12 cellular contexts compared by ENCODE assay signal in genomic region chr17:1095093-1095852, GRCh38.
DNase-seq lines count a peak whose midpoint lies in the region; ATAC-seq and TF ChIP-seq lines count a peak whose summit lies in the region.
"Had no signal": no experiment of that assay in that cellular context is flagged by ENCODE, and none has a peak within 500 bp of the region (broad histone marks: within the 10 kb centered on the region; RNA-seq: fewer than 3 reads in every experiment).

No MANE protein-coding gene starts in this region.

- WGBS in gastroesophageal sphincter (ENCODE audit: low coverage in 1 of 2), 2 donors: 40% methylated on average over 2 of the region's 31 CpGs; no CpG with 5 or more reads in 1 of the 2 donors

- DNase-seq in AML-193 (lab: John Stamatoyannopoulos, UW) (peak; percentile 42 to 45), MV-4-11 (lab: John Stamatoyannopoulos, UW) (peak; percentile 78), NCI-H2171 (lab: John Stamatoyannopoulos, UW) (no peak), NCI-H774 (lab: John Stamatoyannopoulos, UW) (no peak), activated gamma-delta T cell treated with Interleukin-2 at 50 U/mL for 16 hours (no peak)
- DNase-seq: NCI-H1436, SK-N-SH had no signal

- H3K36me3 ChIP-seq in gastroesophageal sphincter (peaks cover 0 to 98% of the 10 kb centered on the region in 2 donors), neutrophil (peaks cover 49% of the 10 kb centered on the region)

- H3K9me3 ChIP-seq in gastroesophageal sphincter (no peaks in the 10 kb centered on the region), neutrophil (no peaks in the 10 kb centered on the region)
- H3K9me3 ChIP-seq: SK-N-SH had no signal

- peak overlapping the region in 2 of 4 donors; percentile 31 to 37 for H3K27ac ChIP-seq in gastroesophageal sphincter
- H3K27ac ChIP-seq in neutrophil: peak overlapping the region; percentile 97

- TF ChIP-seq POLR2A in gastroesophageal sphincter (IDR thresholded peaks at IDR 0.05): no peak

- ATAC-seq in gastroesophageal sphincter (peak; percentile 13), GM18511 (IDR thresholded peaks at IDR 0.05; ENCODE audit: unreplicated experiment) (no peak)
- ATAC-seq: activated CD4-positive, CD25-positive, alpha-beta regulatory T cell treated with anti-CD3 and anti-CD28 coated beads, Interleukin-2, amount 50 U/mL, for 24 hours had no signal

- no peaks in the 10 kb centered on the region for H3K27me3 ChIP-seq in gastroesophageal sphincter
- H3K27me3 ChIP-seq in neutrophil: no peaks in the 10 kb centered on the region

- H3K4me3 ChIP-seq in gastroesophageal sphincter: no peak overlapping the region
- peak overlapping the region; percentile 45 to 61 for H3K4me3 ChIP-seq in neutrophil (ENCODE audit: low read depth in 1 of 2, low read length in 1 of 2)
- H3K4me3 ChIP-seq: smooth muscle cell had no signal

- H3K4me1 ChIP-seq in gastroesophageal sphincter (peaks cover 0 to 38% (median 0%) of the 10 kb centered on the region in 3 donors), neutrophil (ENCODE audit: control insufficient read depth in 1 of 2, insufficient read depth in 1 of 2, low read depth in 1 of 2, low read length in 1 of 2) (peaks cover 52 to 60% of the 10 kb centered on the region in 2 experiments)

- TF ChIP-seq CTCF in gastroesophageal sphincter (IDR thresholded peaks at IDR 0.05): no peak
- TF ChIP-seq CTCF in neutrophil (IDR thresholded peaks at IDR 0.05): no peak

- no peak for TF ChIP-seq EP300 in gastroesophageal sphincter (IDR thresholded peaks at IDR 0.05)

Comparison
In these comparisons a context has a peak if more than half of its experiments do, and no peak if none do; other contexts are left out.
1. DNase-seq: peak in AML-193 (2 of 2) and MV-4-11 (single experiment); none in NCI-H2171 (single experiment), NCI-H774 (single experiment) and activated gamma-delta T cell treated with Interleukin-2 at 50 U/mL for 16 hours (single experiment).
2. H3K4me3 ChIP-seq: peak in neutrophil (2 of 2); none in gastroesophageal sphincter (0 of 2).